Comparison of ENCODE assay signal across 8 cellular contexts in the genomic region with DNA sequence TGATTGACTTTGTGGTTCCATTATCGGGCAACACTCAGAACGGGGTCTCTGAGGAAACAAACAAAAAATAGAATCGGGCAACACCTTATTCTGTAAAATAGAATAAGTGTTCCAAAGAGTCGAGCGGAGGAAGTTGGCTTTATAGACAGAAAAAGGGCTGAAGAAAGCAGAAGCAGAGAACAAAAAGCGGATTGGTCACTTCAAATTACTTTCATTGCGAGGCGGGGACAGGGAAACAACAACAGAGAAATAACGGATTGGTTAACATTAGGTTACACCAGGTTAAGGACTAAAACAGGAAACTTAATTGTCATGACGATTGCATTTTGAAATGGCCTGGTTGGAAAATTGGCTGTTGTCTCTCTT. TPM values are rescaled to one million over a fixed set of nuclear protein-coding genes. Genes with fewer than 3 reads are reported as not detected.
DNase-seq lines count a peak whose midpoint lies in the region; ATAC-seq, FAIRE-seq and TF ChIP-seq lines count a peak whose summit lies in the region.

No MANE protein-coding gene starts in this region.

- H3K9me3 ChIP-seq in PC-9 (ENCODE audit: insufficient read depth, low read depth): no peaks in the 10 kb centered on the region
- no peaks in the 10 kb centered on the region for H3K9me3 ChIP-seq in keratinocyte (ENCODE audit: control insufficient read depth, low read depth, low read length)
- no peaks in the 10 kb centered on the region for H3K9me3 ChIP-seq in smooth muscle cell (replicated peaks; ENCODE audit: low read depth)

- FAIRE-seq in keratinocyte (lab: Jason Lieb, UNC): peak; percentile 36

- ATAC-seq in HG02852 (IDR thresholded peaks at IDR 0.05; ENCODE audit: unreplicated experiment) (peak; percentile 12), HG03442 (IDR thresholded peaks at IDR 0.05; ENCODE audit: unreplicated experiment) (no peak)

- no peaks in the 10 kb centered on the region for H3K9me2 ChIP-seq in PC-9 (ENCODE audit: insufficient read depth)

- H3K27ac ChIP-seq in PC-9 (peak overlapping the region; percentile 27; the same call in 1 of the 2 replicates), keratinocyte (ENCODE audit: control insufficient read depth, insufficient read depth, low read length) (peak overlapping the region; percentile 77), smooth muscle cell (ENCODE audit: low read depth) (peak overlapping the region; percentile 81)

- no peaks in the 10 kb centered on the region for H3K36me3 ChIP-seq in PC-9 (ENCODE audit: low read depth)
- H3K36me3 ChIP-seq in keratinocyte (ENCODE audit: control insufficient read depth in 2 of 2, extremely low read depth in 1 of 2, insufficient read depth in 2 of 2, low read length in 2 of 2): no peaks in the 10 kb centered on the region
- H3K36me3 ChIP-seq in smooth muscle cell (ENCODE audit: low read depth): no peaks in the 10 kb centered on the region

- TF ChIP-seq CTCF in PC-9 (conservative IDR thresholded peaks at IDR 0.05) (no peak), keratinocyte (optimal IDR thresholded peaks at IDR 0.05 in 1 of 3, IDR thresholded peaks at IDR 0.05 in 1 of 3, conservative IDR thresholded peaks at IDR 0.05 in 1 of 3; ENCODE audit: extremely low read depth in 1 of 3, insufficient read depth in 2 of 3, low read length in 3 of 3) (no peak), smooth muscle cell (IDR thresholded peaks at IDR 0.05; ENCODE audit: borderline replicate concordance, insufficient read depth, poor library complexity, severe bottlenecking) (no peak)

- H3K79me2 ChIP-seq in PC-9 (ENCODE audit: low read depth) (peaks cover 33% of the 10 kb centered on the region), keratinocyte (ENCODE audit: control insufficient read depth, insufficient read depth, low read length) (peaks cover 16% of the 10 kb centered on the region), smooth muscle cell (ENCODE audit: low read depth) (no peaks in the 10 kb centered on the region)

- intact Hi-C loops in PC-9 (cut with micrococcal nuclease; ENCODE audit: unreplicated experiment): loop anchor here (2.0 kb wide), 1 partner anchor 72 kb away; no protein-coding TSS in a partner anchor

- POLR2A ChIA-PET in PC-9 (lab: Charles Lee; ENCODE audit: unreplicated experiment): interaction anchor here (0.6 kb wide), 2 partner anchors 102 to 906 kb away, joined by 8 to 9 read pairs; no protein-coding TSS in a partner anchor

- TSS peak; percentile 90 for BruUV-seq in PC-9 (replicated peaks; lab: Mats Ljungman, UMichigan)

- H3K4me3 ChIP-seq in PC-9: peak overlapping the region; percentile 60
- peak overlapping the region; percentile 67 to 85 (median 83) for H3K4me3 ChIP-seq in keratinocyte (ENCODE audit: control insufficient read depth in 2 of 3, extremely low read depth in 1 of 3, insufficient read depth in 2 of 3, low read depth in 1 of 3, low read length in 3 of 3)
- peak overlapping the region; percentile 67 for H3K4me3 ChIP-seq in smooth muscle cell

- CTCF ChIA-PET in PC-9 (lab: Charles Lee): interaction anchor here (0.7 kb wide), 1 partner anchor 77 kb away, joined by 4 read pairs; no protein-coding TSS in a partner anchor

- H3K9ac ChIP-seq in keratinocyte (ENCODE audit: control insufficient read depth, extremely low read depth, insufficient read depth, low read length) (peak overlapping the region; percentile 82), smooth muscle cell (ENCODE audit: low read depth) (peak overlapping the region; percentile 74)

- dilution Hi-C loops in keratinocyte (cut with MboI; ENCODE audit: extremely low pct_ligation_motif_present, low sequenced_read_pairs): no loop called here

- DNase-seq in NCI-H1436 treated with DMSO at 0.1 percent for 48 hours (lab: John Stamatoyannopoulos, UW) (peak; percentile 8), NCI-H1436 (lab: John Stamatoyannopoulos, UW) (no peak), PC-9 (no peak), keratinocyte (ENCODE audit: low read depth, low spot score) (no peak), smooth muscle cell (lab: John Stamatoyannopoulos, UW; ENCODE audit: unreplicated experiment) (no peak)
- peak; percentile 41 for DNase-seq in central memory CD4-positive, alpha-beta T cell

- 17% methylated on average over 10 of the region's 10 CpGs for WGBS in smooth muscle cell (ENCODE audit: low lambda C conversion rate)

- H4K20me1 ChIP-seq in PC-9 (ENCODE audit: insufficient read depth) (no peaks in the 10 kb centered on the region), keratinocyte (ENCODE audit: control insufficient read depth, extremely low read depth, insufficient read depth, low read length) (no peaks in the 10 kb centered on the region), smooth muscle cell (ENCODE audit: low read depth) (no peaks in the 10 kb centered on the region)

- H3K4me1 ChIP-seq in PC-9 (replicated peaks; ENCODE audit: insufficient read depth) (peaks cover 24% of the 10 kb centered on the region), keratinocyte (ENCODE audit: control insufficient read depth, extremely low read depth, insufficient read depth, low read length) (peaks cover 31% of the 10 kb centered on the region), smooth muscle cell (ENCODE audit: low read depth) (peaks cover 3% of the 10 kb centered on the region)

- H3K4me2 ChIP-seq in PC-9 (peak overlapping the region; percentile 78), keratinocyte (ENCODE audit: control insufficient read depth, extremely low read depth, insufficient read depth, low read depth, low read length) (peak overlapping the region; percentile 72), smooth muscle cell (peak overlapping the region; percentile 89)

- H3F3A ChIP-seq in PC-9 (ENCODE audit: insufficient read depth, low read depth) (0 out of 2 replicates have a peak, but pooled peaks cover 8% of the 10 kb centered on the region), smooth muscle cell (ENCODE audit: low read depth) (no peaks in the 10 kb centered on the region)

- H3K9me1 ChIP-seq in keratinocyte (ENCODE audit: control insufficient read depth, extremely low read depth, insufficient read depth, low read length): no peaks in the 10 kb centered on the region

- H2AFZ ChIP-seq in PC-9 (peak overlapping the region; percentile 84), keratinocyte (ENCODE audit: control insufficient read depth, low read length) (peak overlapping the region; percentile 94), smooth muscle cell (ENCODE audit: low read depth) (peak overlapping the region; percentile 91)

- H3K27me3 ChIP-seq in PC-9 (ENCODE audit: insufficient read depth, low read depth): no peaks in the 10 kb centered on the region
- H3K27me3 ChIP-seq in keratinocyte (ENCODE audit: control insufficient read depth, extremely low read depth, insufficient read depth, low read length): no peaks in the 10 kb centered on the region
- H3K27me3 ChIP-seq in smooth muscle cell (ENCODE audit: low read depth): no peaks in the 10 kb centered on the region

RNA-seq across cellular contexts. Expression of a gene that starts 0.4 kb away (rescaled TPM):
- total RNA-seq in PC-9 (2021) (16.5 and 19.5 TPM in 2 replicates), smooth muscle cell (5.7 and 7.3 TPM in 2 replicates)
- polyA plus RNA-seq in keratinocyte (15.5 to 29.1 TPM (median 20.3 TPM) in 3 replicates), smooth muscle cell (8.1 and 11.5 TPM in 2 replicates)
- 15.4 TPM for polyA plus RNA-seq in keratinocyte (2011; ENCODE audit: low read depth)
- 15.5 and 24.0 TPM in 2 replicates for polyA plus RNA-seq in keratinocyte (2011; cell fraction: cytosol; rRNA removed)
- 10.1 and 12.1 TPM in 2 replicates for polyA plus RNA-seq in keratinocyte (2011; cell fraction: nucleus; rRNA removed)
- polyA plus RNA-seq in keratinocyte (2012; ENCODE audit: low replicate concordance): 9.2 and 17.2 TPM in 2 replicates
- polyA minus RNA-seq in keratinocyte: 8.7 to 25.7 TPM (median 9.4 TPM) in 3 replicates
- 10.9 TPM for polyA minus RNA-seq in keratinocyte (2011; cell fraction: cytosol; rRNA and poly(A)+ RNA removed)
- polyA minus RNA-seq in keratinocyte (2011; cell fraction: nucleus; rRNA and poly(A)+ RNA removed): 4.9 and 7.5 TPM in 2 replicates

RNA-seq across cellular contexts. Expression of a gene that starts 49.6 kb away (rescaled TPM):
- total RNA-seq in PC-9 (2021) (4.4 and 6.6 TPM in 2 replicates), smooth muscle cell (0.22 and 1.3 TPM in 2 replicates)
- polyA plus RNA-seq in keratinocyte (1.9 to 5.7 TPM (median 3.4 TPM) in 3 replicates), smooth muscle cell (0.50 TPM in 1 of 2 replicates, not detected in the other)
- polyA plus RNA-seq in keratinocyte (2011; ENCODE audit: low read depth): 4.1 TPM
- polyA plus RNA-seq in keratinocyte (2011; cell fraction: cytosol; rRNA removed): 1.2 and 2.2 TPM in 2 replicates
- 2.7 and 3.7 TPM in 2 replicates for polyA plus RNA-seq in keratinocyte (2011; cell fraction: nucleus; rRNA removed)
- polyA plus RNA-seq in keratinocyte (2012; ENCODE audit: low replicate concordance): 5.3 and 9.3 TPM in 2 replicates
- polyA minus RNA-seq in keratinocyte: 1.4 to 6.8 TPM (median 2.2 TPM) in 3 replicates
- 3.1 TPM for polyA minus RNA-seq in keratinocyte (2011; cell fraction: cytosol; rRNA and poly(A)+ RNA removed)
- 1.9 and 3.1 TPM in 2 replicates for polyA minus RNA-seq in keratinocyte (2011; cell fraction: nucleus; rRNA and poly(A)+ RNA removed)

Comparison
In these comparisons a context has a peak if more than half of its experiments do, and no peak if none do; other contexts are left out.
1. DNase-seq: peak in NCI-H1436 treated with DMSO at 0.1 percent for 48 hours (single experiment) and central memory CD4-positive, alpha-beta T cell (single experiment); none in NCI-H1436 (single experiment), PC-9 (0 of 2), keratinocyte (single experiment) and smooth muscle cell (single experiment).
2. H3K27ac ChIP-seq: peak in every context shown above with its lines; median percentile 81 in smooth muscle cell; 77 in keratinocyte; 27 in PC-9.
3. Peak in every context shown above with its lines, with median percentiles within 50 percentile points of each other: H2AFZ ChIP-seq, H3K4me2 ChIP-seq and H3K4me3 ChIP-seq.